ENCODE assay signal across 1 cellular context in genomic region chr21:44482581-44483287, GRCh38.
TF ChIP-seq lines count a peak whose summit lies in the region.

No MANE protein-coding gene starts in this region.

TF ChIP-seq in HepG2, 621 proteins besides CTCF, POLR2A, EP300 and RAD21 (continued from another document and continues in another):
- no peak for TF ChIP-seq ETS1 (CRISPR knock-in tag; IDR thresholded peaks at IDR 0.05)
- TF ChIP-seq JUNB (CRISPR knock-in tag; IDR thresholded peaks at IDR 0.05; ENCODE audit: borderline replicate concordance), result no peak
- no peak; the same call in 1 of the 2 replicates for TF ChIP-seq ZNF331 (CRISPR knock-in tag; IDR thresholded peaks at IDR 0.05)
- no peak for TF ChIP-seq ATF7 (IDR thresholded peaks at IDR 0.05)
- 0 out of 2 replicates have a peak, but pooled peaks have one; percentile 54 for TF ChIP-seq ATF7 (CRISPR knock-in tag; IDR thresholded peaks at IDR 0.05)
- TF ChIP-seq ZNF598 (CRISPR knock-in tag; IDR thresholded peaks at IDR 0.05; ENCODE audit: borderline replicate concordance), result no peak; the same call in 1 of the 2 replicates
- no peak; the same call in 1 of the 2 replicates for TF ChIP-seq HMGXB3 (CRISPR knock-in tag; IDR thresholded peaks at IDR 0.05; ENCODE audit: borderline replicate concordance)
- TF ChIP-seq ZNF780A (CRISPR knock-in tag; IDR thresholded peaks at IDR 0.05), result no peak
- TF ChIP-seq TRAFD1 (CRISPR knock-in tag; IDR thresholded peaks at IDR 0.05; ENCODE audit: borderline replicate concordance), result no peak
- TF ChIP-seq ZBTB34 (CRISPR knock-in tag; IDR thresholded peaks at IDR 0.05), result no peak
- TF ChIP-seq SP140L (CRISPR knock-in tag; IDR thresholded peaks at IDR 0.05; ENCODE audit: borderline replicate concordance), result no peak
- TF ChIP-seq ATF7-NPFF (CRISPR knock-in tag; IDR thresholded peaks at IDR 0.05; ENCODE audit: low read depth), result no peak
- TF ChIP-seq NFYB (CRISPR knock-in tag; IDR thresholded peaks at IDR 0.05), result peak; percentile 90
- TF ChIP-seq SMYD3 (CRISPR knock-in tag; IDR thresholded peaks at IDR 0.05), result no peak
- TF ChIP-seq ZBTB46 (CRISPR knock-in tag; IDR thresholded peaks at IDR 0.05; ENCODE audit: borderline replicate concordance), result no peak
- TF ChIP-seq ARID3A (IDR thresholded peaks at IDR 0.05; ENCODE audit: low read depth, low read length), result no peak
- TF ChIP-seq ZNF605 (CRISPR knock-in tag; IDR thresholded peaks at IDR 0.05), result no peak
- peak; percentile 73; the same call in 1 of the 2 replicates for TF ChIP-seq ARID4A (CRISPR knock-in tag; IDR thresholded peaks at IDR 0.05; ENCODE audit: borderline replicate concordance)
- TF ChIP-seq KAT2B (IDR thresholded peaks at IDR 0.05; ENCODE audit: borderline replicate concordance, low read depth, low read length), result no peak
- no peak for TF ChIP-seq ZFP62 (CRISPR knock-in tag; IDR thresholded peaks at IDR 0.05)
- TF ChIP-seq SKIL (CRISPR knock-in tag; IDR thresholded peaks at IDR 0.05; ENCODE audit: borderline replicate concordance), result peak; percentile 69
- TF ChIP-seq PHF20 (CRISPR knock-in tag; IDR thresholded peaks at IDR 0.05), result no peak
- no peak for TF ChIP-seq FOSL1 (CRISPR knock-in tag; IDR thresholded peaks at IDR 0.05; ENCODE audit: borderline replicate concordance)
- no peak for TF ChIP-seq ZFP82 (CRISPR knock-in tag; IDR thresholded peaks at IDR 0.05; ENCODE audit: borderline replicate concordance)
- no peak for TF ChIP-seq NBN (conservative IDR thresholded peaks at IDR 0.05)
- TF ChIP-seq SIX4 (CRISPR knock-in tag; IDR thresholded peaks at IDR 0.05), result no peak
- TF ChIP-seq PATZ1 (CRISPR knock-in tag; IDR thresholded peaks at IDR 0.05), result peak; percentile 32; the same call in 1 of the 2 replicates
- peak; percentile 34 for TF ChIP-seq YY1 (IDR thresholded peaks at IDR 0.05; ENCODE audit: insufficient read depth, insufficient replicate concordance, low read depth, low read length)
- no peak for TF ChIP-seq EHMT2 (IDR thresholded peaks at IDR 0.05; ENCODE audit: borderline replicate concordance, low read depth, low read length)
- no peak for TF ChIP-seq ZNF878 (CRISPR knock-in tag; IDR thresholded peaks at IDR 0.05)
- no peak for TF ChIP-seq KLF9 (CRISPR knock-in tag; IDR thresholded peaks at IDR 0.05; ENCODE audit: low read depth)
- no peak for TF ChIP-seq NKX3-1 (CRISPR knock-in tag; IDR thresholded peaks at IDR 0.05)
- TF ChIP-seq ZFP36 (IDR thresholded peaks at IDR 0.05; ENCODE audit: borderline replicate concordance, low read depth, low read length, partially characterized antibody), result no peak
- peak; percentile 35 for TF ChIP-seq ASH2L (IDR thresholded peaks at IDR 0.05; ENCODE audit: insufficient read length, low read depth, low read length)
- peak; percentile 71; the same call in 1 of the 2 replicates for TF ChIP-seq ATF1 (CRISPR knock-in tag; IDR thresholded peaks at IDR 0.05)
- TF ChIP-seq ZNF782 (CRISPR knock-in tag; IDR thresholded peaks at IDR 0.05; ENCODE audit: borderline replicate concordance), result peak; percentile 46; the same call in 1 of the 2 replicates
- TF ChIP-seq YEATS2 (CRISPR knock-in tag; IDR thresholded peaks at IDR 0.05; ENCODE audit: borderline replicate concordance), result peak; percentile 38; the same call in 1 of the 2 replicates
- TF ChIP-seq ZC3H13 (CRISPR knock-in tag; IDR thresholded peaks at IDR 0.05), result 0 out of 2 replicates have a peak, but pooled peaks have one; percentile 22
- no peak for TF ChIP-seq MXD4 (CRISPR knock-in tag; IDR thresholded peaks at IDR 0.05)
- no peak for TF ChIP-seq THYN1 (CRISPR knock-in tag; IDR thresholded peaks at IDR 0.05; ENCODE audit: borderline replicate concordance, low read depth)
- TF ChIP-seq ZNF136 (CRISPR knock-in tag; IDR thresholded peaks at IDR 0.05; ENCODE audit: low read depth), result no peak
